Comparison of ENCODE assay signal across 25 cellular contexts in genomic region chr4:115201042-115201330, GRCh38.
"Had no signal": no experiment of that assay in that cellular context is flagged by ENCODE, and none has a peak within 500 bp of the region (broad histone marks: within the 10 kb centered on the region; RNA-seq: fewer than 3 reads in every experiment).

No MANE protein-coding gene starts in this region.

- DNase-seq: dermis blood vessel endothelial cell; effector memory CD4-positive, alpha-beta T cell; erythroblast; esophagus squamous epithelium; foreskin melanocyte; head of caudate nucleus; kidney; midbrain; naive thymus-derived CD4-positive, alpha-beta T cell; psoas muscle; sigmoid colon; stimulated activated CD4-positive, alpha-beta T cell treated with anti-CD3 and anti-CD28 coated beads, Interleukin-4, amount 100 ng/mL, for 4 hours; stimulated activated naive CD8-positive, alpha-beta T cell treated with anti-CD3 and anti-CD28 coated beads, Interleukin-15, Interleukin-2, amounts not matched to agents 100 U/mL and 50 U/mL, for 24 hours; substantia nigra; testis had no signal

- H3K36me3 ChIP-seq: esophagus squamous epithelium, sigmoid colon, tibial artery had no signal

- H3K4me1 Mint-ChIP-seq: memory B cell; naive thymus-derived CD4-positive, alpha-beta T cell; nephron; stimulated activated memory B cell treated with anti-CD40 and anti-IgM and Interleukin-4, amounts not matched to agents 10 μg/mL and 1 μg/mL and 100 μg/mL, for 72 hours had no signal

- FAIRE-seq: kidney, urothelium cell line had no signal

- ATAC-seq: left lobe of liver; naive thymus-derived CD4-positive, alpha-beta T cell; psoas muscle; right cardiac atrium; stimulated activated memory B cell treated with anti-CD40 and anti-IgM and Interleukin-4, amounts not matched to agents 10 μg/mL and 1 μg/mL and 100 μg/mL, for 72 hours; stimulated activated naive CD8-positive, alpha-beta T cell treated with anti-CD3 and anti-CD28 coated beads, Interleukin-15, Interleukin-2, amounts not matched to agents 100 U/mL and 50 U/mL, for 24 hours had no signal

- H3K27me3 ChIP-seq: esophagus squamous epithelium, sigmoid colon, testis, tibial artery had no signal

- H3K4me3 ChIP-seq: coronary artery, esophagus squamous epithelium, lung, psoas muscle, sigmoid colon, tibial artery had no signal

- H3K36me3 Mint-ChIP-seq: memory B cell; naive thymus-derived CD4-positive, alpha-beta T cell; stimulated activated memory B cell treated with anti-CD40 and anti-IgM and Interleukin-4, amounts not matched to agents 10 μg/mL and 1 μg/mL and 100 μg/mL, for 72 hours; type B pancreatic cell had no signal

- H3K4me3 Mint-ChIP-seq: memory B cell; naive thymus-derived CD4-positive, alpha-beta T cell; nephron; stimulated activated memory B cell treated with anti-CD40 and anti-IgM and Interleukin-4, amounts not matched to agents 10 μg/mL and 1 μg/mL and 100 μg/mL, for 72 hours; type B pancreatic cell had no signal

- H3K27ac Mint-ChIP-seq: memory B cell; naive thymus-derived CD4-positive, alpha-beta T cell; nephron; stimulated activated memory B cell treated with anti-CD40 and anti-IgM and Interleukin-4, amounts not matched to agents 10 μg/mL and 1 μg/mL and 100 μg/mL, for 72 hours; type B pancreatic cell had no signal

- H3K9me3 ChIP-seq: psoas muscle, sigmoid colon, testis, tibial artery had no signal

- H3K27me3 Mint-ChIP-seq: memory B cell; naive thymus-derived CD4-positive, alpha-beta T cell; stimulated activated memory B cell treated with anti-CD40 and anti-IgM and Interleukin-4, amounts not matched to agents 10 μg/mL and 1 μg/mL and 100 μg/mL, for 72 hours; type B pancreatic cell had no signal

- H3K27ac ChIP-seq: coronary artery, esophagus squamous epithelium, psoas muscle, sigmoid colon, testis, tibial artery had no signal

- H3K4me1 ChIP-seq: esophagus squamous epithelium, psoas muscle, sigmoid colon, testis, tibial artery had no signal

- H3K9me3 Mint-ChIP-seq: stimulated activated memory B cell treated with anti-CD40 and anti-IgM and Interleukin-4, amounts not matched to agents 10 μg/mL and 1 μg/mL and 100 μg/mL, for 72 hours; type B pancreatic cell had no signal
